ENCODE assay signal across 15 cellular contexts in the genomic region with DNA sequence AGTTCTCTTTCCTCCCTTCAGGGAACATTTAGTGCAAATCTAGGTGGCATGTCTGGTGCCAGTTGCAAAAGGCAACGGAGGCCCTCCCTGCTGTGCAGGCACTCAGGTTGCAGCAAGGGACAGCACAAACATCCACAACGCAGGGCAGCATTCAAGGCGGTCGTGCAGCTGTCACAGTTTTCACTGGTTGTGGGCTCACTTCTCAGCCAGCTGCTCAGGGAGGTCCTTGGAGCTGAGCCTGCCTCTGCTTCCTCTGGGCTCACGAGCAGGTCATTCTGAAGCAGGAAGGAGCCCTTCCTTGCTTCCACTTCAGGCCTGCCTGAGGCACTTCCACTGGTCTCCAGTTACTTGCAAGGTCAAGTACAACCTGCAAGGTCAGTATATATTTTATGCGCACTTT. TPM values are rescaled to one million over a fixed set of nuclear protein-coding genes. Genes with fewer than 3 reads are reported as not detected.
DNase-seq lines count a peak whose midpoint lies in the region; ATAC-seq and TF ChIP-seq lines count a peak whose summit lies in the region.
"Had no signal": no experiment of that assay in that cellular context is flagged by ENCODE, and none has a peak within 500 bp of the region (broad histone marks: within the 10 kb centered on the region; RNA-seq: fewer than 3 reads in every experiment).

No MANE protein-coding gene starts in this region.

- H3K4me1 ChIP-seq in right atrium auricular region, result peaks cover 0 to 21% of the 10 kb centered on the region in 2 donors
- H3K4me1 ChIP-seq in right cardiac atrium (ENCODE audit: control insufficient read depth, insufficient read depth, low read length), result peaks cover 5% of the 10 kb centered on the region
- peaks cover 8 to 40% (median 24%) of the 10 kb centered on the region in 4 donors for H3K4me1 ChIP-seq in stomach

- H3K4me3 Mint-ChIP-seq in glutamatergic neuron (ENCODE audit: unreplicated experiment), result no peak overlapping the region
- H3K4me3 Mint-ChIP-seq: activated CD8-positive, alpha-beta T cell treated with anti-CD3 and anti-CD28 coated beads, Interleukin-2, amount 10 ng/mL, durations not matched to agents 7 days and 5 days; central memory CD8-positive, alpha-beta T cell had no signal

- no peak for ATAC-seq in right cardiac atrium
- ATAC-seq in left lobe of liver, result no peak
- ATAC-seq: activated CD8-positive, alpha-beta T cell treated with anti-CD3 and anti-CD28 coated beads, Interleukin-2, amount 10 ng/mL, durations not matched to agents 7 days and 5 days had no signal

- H3K4me1 Mint-ChIP-seq in glutamatergic neuron (ENCODE audit: low read depth, unreplicated experiment), result peaks cover 20% of the 10 kb centered on the region
- H3K4me1 Mint-ChIP-seq: central memory CD8-positive, alpha-beta T cell had no signal

- no peaks in the 10 kb centered on the region for H3K36me3 ChIP-seq in right atrium auricular region
- H3K36me3 ChIP-seq in stomach, result peaks cover 0 to 16% (median 6%) of the 10 kb centered on the region in 4 donors
- H3K36me3 ChIP-seq: ovary had no signal

- TF ChIP-seq CTCF in right atrium auricular region (IDR thresholded peaks at IDR 0.05) (no peak), stomach (IDR thresholded peaks at IDR 0.05) (no peak), glutamatergic neuron (IDR thresholded peaks at IDR 0.05; ENCODE audit: partially characterized antibody, unreplicated experiment) (no peak)

- H3K27ac Mint-ChIP-seq in glutamatergic neuron (ENCODE audit: unreplicated experiment), result no peak overlapping the region

- H3K27me3 ChIP-seq in right atrium auricular region (no peaks in the 10 kb centered on the region), right cardiac atrium (ENCODE audit: control insufficient read depth, insufficient read depth) (no peaks in the 10 kb centered on the region), stomach (no peaks in the 10 kb centered on the region)
- H3K27me3 ChIP-seq: ovary had no signal

- no peak overlapping the region for H3K27ac ChIP-seq in right atrium auricular region
- no peak overlapping the region for H3K27ac ChIP-seq in right cardiac atrium (ENCODE audit: low read length)
- no peak overlapping the region for H3K27ac ChIP-seq in stomach
- H3K27ac ChIP-seq: ovary had no signal

- TF ChIP-seq POLR2A in stomach (IDR thresholded peaks at IDR 0.05), result no peak

- TF ChIP-seq EP300 in stomach (IDR thresholded peaks at IDR 0.05), result no peak

- intact Hi-C loops in right cardiac atrium (cut with DNase I), result no loop called here
- intact Hi-C loops in stomach (cut with DNase I; ENCODE audit: low total_unique reads), result no loop called here

- peaks cover 9% of the 10 kb centered on the region for H3K9me3 Mint-ChIP-seq in glutamatergic neuron (ENCODE audit: unreplicated experiment)
- H3K9me3 Mint-ChIP-seq: central memory CD8-positive, alpha-beta T cell had no signal

- 44% methylated on average over 6 of the region's 6 CpGs for WGBS in right cardiac atrium
- 52 to 80% (median 63%) methylated on average over 6 of the region's 6 CpGs for WGBS in stomach, 5 donors

- H3K27me3 Mint-ChIP-seq in glutamatergic neuron (ENCODE audit: unreplicated experiment), result peaks cover 16% of the 10 kb centered on the region
- H3K27me3 Mint-ChIP-seq: central memory CD8-positive, alpha-beta T cell had no signal

- no peaks in the 10 kb centered on the region for H3K9me3 ChIP-seq in right atrium auricular region
- no peaks in the 10 kb centered on the region for H3K9me3 ChIP-seq in right cardiac atrium (ENCODE audit: control insufficient read depth, low read length)
- no peaks in the 10 kb centered on the region for H3K9me3 ChIP-seq in stomach
- H3K9me3 ChIP-seq: ovary had no signal

- peak; percentile 40 for DNase-seq in right atrium auricular region (ENCODE audit: low spot score)
- no peak for DNase-seq in right cardiac atrium
- DNase-seq in UCSD-AML1 (lab: John Stamatoyannopoulos, UW; ENCODE audit: unreplicated experiment), result peak; percentile 25
- peak; percentile 41 for DNase-seq in left lobe of liver (ENCODE audit: low spot score)
- DNase-seq in stomach, result peak; percentile 21
- DNase-seq in glutamatergic neuron, result no peak
- no peak for DNase-seq in NCI-H510A treated with DMSO at 0.1 percent for 48 hours (lab: John Stamatoyannopoulos, UW)
- no peak for DNase-seq in activated CD4-positive, alpha-beta T cell treated with anti-CD3 and anti-CD28 coated beads, Interleukin-2, amount 50 U/mL, for 48 hours
- DNase-seq: activated CD8-positive, alpha-beta T cell treated with anti-CD3 and anti-CD28 coated beads, Interleukin-2, amount 10 ng/mL, durations not matched to agents 7 days and 5 days; amniotic stem cell; COR-L47; NCI-H1092; ovary; stimulated activated CD4-positive, alpha-beta T cell treated with anti-CD3 and anti-CD28 coated beads, Interleukin-12 subunit alpha, Interleukin-12 subunit beta, amount 100 ng/mL, for 4 hours had no signal

- H3K36me3 Mint-ChIP-seq in glutamatergic neuron (ENCODE audit: unreplicated experiment), result peaks cover 5% of the 10 kb centered on the region

- H3K4me3 ChIP-seq in right atrium auricular region (no peak overlapping the region), right cardiac atrium (ENCODE audit: low read length) (no peak overlapping the region), stomach (no peak overlapping the region)
- H3K4me3 ChIP-seq: ovary had no signal

RNA-seq across cellular contexts. Expression of gene NPEPL1, which starts 3.8 kb away (rescaled TPM):
- total RNA-seq in right atrium auricular region (10 to 100 TPM; 12.2 to 14.1 TPM), right cardiac atrium (10 to 100 TPM; 22.0 to 28.8 (median 23.0) TPM), left lobe of liver (12.8 TPM), stomach (100 to 1,000 TPM in 2 of 5 donors, 10 to 100 TPM in 3; 29.7 to 134 (median 60.7) TPM), glutamatergic neuron (ENCODE audit: unreplicated experiment) (43.2 TPM)
- polyA plus RNA-seq in right cardiac atrium (26.1 TPM), stomach (10 to 100 TPM; 15.3 to 36.2 (median 27.8) TPM)

RNA-seq across cellular contexts. Expression of gene STX16, which starts 37.8 kb away (rescaled TPM):
- total RNA-seq in right atrium auricular region (10 to 100 TPM; 20.9 to 26.1 TPM), right cardiac atrium (10 to 100 TPM; 28.0 to 35.0 (median 33.3) TPM), left lobe of liver (25.7 TPM), stomach (100 to 1,000 TPM in 2 of 5 donors, 10 to 100 TPM in 3; 30.4 to 179 (median 79.0) TPM), glutamatergic neuron (ENCODE audit: unreplicated experiment) (71.2 TPM)
- polyA plus RNA-seq in right cardiac atrium (28.8 TPM), stomach (10 to 100 TPM; 12.8 to 38.0 (median 14.8) TPM)

Comparison
In these comparisons a context has a peak if more than half of its experiments do, and no peak if none do; other contexts are left out.
1. DNase-seq: peak in right atrium auricular region (single experiment), UCSD-AML1 (single experiment), left lobe of liver (single experiment) and stomach (single experiment); none in right cardiac atrium (0 of 3), glutamatergic neuron (single experiment), NCI-H510A treated with DMSO at 0.1 percent for 48 hours (single experiment) and activated CD4-positive, alpha-beta T cell treated with anti-CD3 and anti-CD28 coated beads, Interleukin-2, amount 50 U/mL, for 48 hours (0 of 2).